ENCODE assay signal across 1 cellular context in genomic region chrX:45872480-45872879, GRCh38.
TF ChIP-seq lines count a peak whose summit lies in the region.

No MANE protein-coding gene starts in this region.

TF ChIP-seq in A549, 52 proteins besides CTCF, POLR2A, EP300 and RAD21 (continued from another document):
- TF ChIP-seq MAX (IDR thresholded peaks at IDR 0.05) (no peak), CEBPB (IDR thresholded peaks at IDR 0.05) (no peak)
